8 cellular contexts compared by ENCODE assay signal in genomic region chr14:30610719-30611388, GRCh38. TPM values are rescaled to one million over a fixed set of nuclear protein-coding genes. Genes with fewer than 3 reads are reported as not detected.
DNase-seq lines count a peak whose midpoint lies in the region; ATAC-seq lines count a peak whose summit lies in the region.
"Had no signal": no experiment of that assay in that cellular context is flagged by ENCODE, and none has a peak within 500 bp of the region (broad histone marks: within the 10 kb centered on the region; RNA-seq: fewer than 3 reads in every experiment).

No MANE protein-coding gene starts in this region.

- 0 out of 2 replicates have a peak overlapping the region, but pooled peaks have one; percentile 11 for H3K27ac ChIP-seq in SK-N-MC
- H3K27ac ChIP-seq: ovary had no signal

- intact Hi-C loops in sciatic nerve (cut with DNase I): no loop called here

- peak; percentile 32 for ATAC-seq in sciatic nerve
- ATAC-seq in HG02763 (IDR thresholded peaks at IDR 0.05; ENCODE audit: unreplicated experiment): no peak
- no peak for ATAC-seq in HG03196 (IDR thresholded peaks at IDR 0.05; ENCODE audit: unreplicated experiment)

- no peak overlapping the region for H3K9ac ChIP-seq in SK-N-MC (ENCODE audit: insufficient read length)

- H3K9me3 ChIP-seq in SK-N-MC (ENCODE audit: low read depth, low read length): no peaks in the 10 kb centered on the region
- H3K9me3 ChIP-seq: ovary had no signal

- peak; percentile 58 for DNase-seq in GDM1 (lab: John Stamatoyannopoulos, UW)
- DNase-seq in MV-4-11 (lab: John Stamatoyannopoulos, UW): peak; percentile 93
- DNase-seq in SK-N-MC (ENCODE audit: low read depth, low spot score): no peak
- DNase-seq in foreskin melanocyte: peak; percentile 95
- peak; percentile 71 for DNase-seq in sciatic nerve (ENCODE audit: low spot score)

- peaks cover 45% of the 10 kb centered on the region for H3K36me3 ChIP-seq in SK-N-MC (ENCODE audit: insufficient read depth, low read length)
- H3K36me3 ChIP-seq: ovary had no signal

- no peak overlapping the region for H3K4me3 ChIP-seq in SK-N-MC
- H3K4me3 ChIP-seq: ovary had no signal

RNA-seq across cellular contexts. Expression of gene SCFD1, which starts 11.3 kb away (rescaled TPM):
- total RNA-seq in sciatic nerve: 91.0 TPM

RNA-seq across cellular contexts. Expression of gene G2E3, which starts 51.9 kb away (rescaled TPM):
- total RNA-seq in sciatic nerve: 24.3 TPM
